Comparison of ENCODE assay signal across 10 cellular contexts in genomic region chrX:93874554-93874953, GRCh38.
DNase-seq lines count a peak whose midpoint lies in the region; ATAC-seq and TF ChIP-seq lines count a peak whose summit lies in the region.
"Had no signal": no experiment of that assay in that cellular context is flagged by ENCODE, and none has a peak within 500 bp of the region (broad histone marks: within the 10 kb centered on the region; RNA-seq: fewer than 3 reads in every experiment).

No MANE protein-coding gene starts in this region.

- ATAC-seq in GM21447 (IDR thresholded peaks at IDR 0.05; ENCODE audit: unreplicated experiment), result no peak
- ATAC-seq in GM19328 (IDR thresholded peaks at IDR 0.05; ENCODE audit: unreplicated experiment), result no peak

- no peak overlapping the region for H2AFZ ChIP-seq in neural progenitor cell (replicated peaks)

- H4K20me1 ChIP-seq in neural progenitor cell (ENCODE audit: low read depth), result no peaks in the 10 kb centered on the region

- no peak overlapping the region for H3K4me2 ChIP-seq in neural progenitor cell

- H3K4me1 ChIP-seq in neural progenitor cell, result no peaks in the 10 kb centered on the region
- H3K4me1 ChIP-seq: spleen had no signal

- H3K9me3 ChIP-seq in neural progenitor cell (ENCODE audit: low read depth), result no peaks in the 10 kb centered on the region

- H3K36me3 Mint-ChIP-seq in neural progenitor cell, result peaks cover 5% of the 10 kb centered on the region
- no peaks in the 10 kb centered on the region for H3K36me3 Mint-ChIP-seq in activated T-helper 2 cell treated with anti-CD3 and anti-CD28 coated beads, Interferon-gamma antibody, Interleukin-2, Interleukin-4, amounts not matched to agents 10 μg/mL and 5 μg/mL and 100 μg/mL, durations not matched to agents 14 hours and 24 hours and 36 hours (ENCODE audit: low read depth)

- no peaks in the 10 kb centered on the region for H3K27me3 ChIP-seq in neural progenitor cell
- H3K27me3 ChIP-seq: spleen had no signal

- H3K36me3 ChIP-seq in neural progenitor cell, result no peaks in the 10 kb centered on the region
- H3K36me3 ChIP-seq: spleen had no signal

- H3K79me2 ChIP-seq in neural progenitor cell (ENCODE audit: low read depth), result no peaks in the 10 kb centered on the region

- no peak overlapping the region for H3K27ac ChIP-seq in neural progenitor cell
- H3K27ac ChIP-seq: spleen had no signal

- H3K4me3 Mint-ChIP-seq in neural progenitor cell, result no peak overlapping the region
- no peak overlapping the region for H3K4me3 Mint-ChIP-seq in activated T-helper 2 cell treated with anti-CD3 and anti-CD28 coated beads, Interferon-gamma antibody, Interleukin-2, Interleukin-4, amounts not matched to agents 10 μg/mL and 5 μg/mL and 100 μg/mL, durations not matched to agents 14 hours and 24 hours and 36 hours (ENCODE audit: low read depth)
- H3K4me3 Mint-ChIP-seq: T-helper 2 cell treated with Interferon-gamma antibody and Interleukin-4, amounts not matched to agents 5 μg/mL and 100 μg/mL, for 36 hours had no signal

- peaks cover 17% of the 10 kb centered on the region for H3K9me3 Mint-ChIP-seq in neural progenitor cell
- peaks cover 9% of the 10 kb centered on the region for H3K9me3 Mint-ChIP-seq in activated T-helper 2 cell treated with anti-CD3 and anti-CD28 coated beads, Interferon-gamma antibody, Interleukin-2, Interleukin-4, amounts not matched to agents 10 μg/mL and 5 μg/mL and 100 μg/mL, durations not matched to agents 14 hours and 24 hours and 36 hours

- no peak for TF ChIP-seq POLR2A in NB4 (IDR thresholded peaks at IDR 0.05; ENCODE audit: extremely low read depth, insufficient read length)

- H3K9ac ChIP-seq in neural progenitor cell, result no peak overlapping the region

- TF ChIP-seq CTCF in GM12864 (IDR thresholded peaks at IDR 0.05; ENCODE audit: low read depth, low read length, missing control alignments) (peak; percentile 27), NB4 (IDR thresholded peaks at IDR 0.05; ENCODE audit: low read depth, low read length) (peak; percentile 35), cardiac fibroblast (IDR thresholded peaks at IDR 0.05; ENCODE audit: low read depth, low read length) (peak; percentile 15), neural progenitor cell (IDR thresholded peaks at IDR 0.05) (peak; percentile 84)

- peaks cover 3% of the 10 kb centered on the region for H3K27me3 Mint-ChIP-seq in neural progenitor cell (ENCODE audit: insufficient read depth, low read depth)
- H3K27me3 Mint-ChIP-seq in activated T-helper 2 cell treated with anti-CD3 and anti-CD28 coated beads, Interferon-gamma antibody, Interleukin-2, Interleukin-4, amounts not matched to agents 10 μg/mL and 5 μg/mL and 100 μg/mL, durations not matched to agents 14 hours and 24 hours and 36 hours (ENCODE audit: low read depth), result no peaks in the 10 kb centered on the region

- H3K4me1 Mint-ChIP-seq in neural progenitor cell, result no peaks in the 10 kb centered on the region
- no peaks in the 10 kb centered on the region for H3K4me1 Mint-ChIP-seq in activated T-helper 2 cell treated with anti-CD3 and anti-CD28 coated beads, Interferon-gamma antibody, Interleukin-2, Interleukin-4, amounts not matched to agents 10 μg/mL and 5 μg/mL and 100 μg/mL, durations not matched to agents 14 hours and 24 hours and 36 hours (ENCODE audit: low read depth)

- intact Hi-C loops in activated T-helper 2 cell treated with anti-CD3 and anti-CD28 coated beads, Interferon-gamma antibody, Interleukin-2, Interleukin-4, amounts not matched to agents 10 μg/mL and 5 μg/mL and 100 μg/mL, durations not matched to agents 14 hours and 24 hours and 36 hours (cut with micrococcal nuclease), result no loop called here

- H3K4me3 ChIP-seq in GM12864 (ENCODE audit: low read depth, low read length) (no peak overlapping the region), NB4 (ENCODE audit: low read depth, low read length) (no peak overlapping the region), cardiac fibroblast (replicated peaks in 1 of 2; ENCODE audit: low read depth in 2 of 2, low read length in 2 of 2) (no peak overlapping the region), neural progenitor cell (no peak overlapping the region)
- H3K4me3 ChIP-seq: spleen had no signal

- H3K27ac Mint-ChIP-seq in neural progenitor cell, result no peak overlapping the region
- no peak overlapping the region for H3K27ac Mint-ChIP-seq in activated T-helper 2 cell treated with anti-CD3 and anti-CD28 coated beads, Interferon-gamma antibody, Interleukin-2, Interleukin-4, amounts not matched to agents 10 μg/mL and 5 μg/mL and 100 μg/mL, durations not matched to agents 14 hours and 24 hours and 36 hours
- H3K27ac Mint-ChIP-seq: T-helper 2 cell treated with Interferon-gamma antibody and Interleukin-4, amounts not matched to agents 5 μg/mL and 100 μg/mL, for 36 hours had no signal

- no peaks in the 10 kb centered on the region for H3F3A ChIP-seq in neural progenitor cell (ENCODE audit: low read depth)

- DNase-seq in GM12864 (ENCODE audit: low read depth) (no peak), NB4 (ENCODE audit: low read depth) (peak; percentile 31), cardiac fibroblast (ENCODE audit: low read depth in 2 of 2) (peak; percentile 2 to 23), neural progenitor cell (ENCODE audit: low spot score) (peak; percentile 77)
- no peak for DNase-seq in stimulated activated CD4-positive, alpha-beta T cell treated with anti-CD3 and anti-CD28 coated beads, Interleukin-1b, Interleukin-23, amount 100 ng/mL, for 48 hours
- DNase-seq in activated T-helper 2 cell treated with anti-CD3 and anti-CD28 coated beads, Interferon-gamma antibody, Interleukin-2, Interleukin-4, amounts not matched to agents 10 μg/mL and 5 μg/mL and 100 μg/mL, durations not matched to agents 14 hours and 24 hours and 36 hours (ENCODE audit: low spot score), result no peak
- DNase-seq: spleen had no signal

Comparison
In these comparisons a context has a peak if more than half of its experiments do, and no peak if none do; other contexts are left out.
1. DNase-seq: peak in NB4 (single experiment), cardiac fibroblast (2 of 2) and neural progenitor cell (single experiment); none in GM12864 (single experiment), stimulated activated CD4-positive, alpha-beta T cell treated with anti-CD3 and anti-CD28 coated beads, Interleukin-1b, Interleukin-23, amount 100 ng/mL, for 48 hours (single experiment) and activated T-helper 2 cell treated with anti-CD3 and anti-CD28 coated beads, Interferon-gamma antibody, Interleukin-2, Interleukin-4, amounts not matched to agents 10 μg/mL and 5 μg/mL and 100 μg/mL, durations not matched to agents 14 hours and 24 hours and 36 hours (single experiment).
2. CTCF ChIP-seq: peak in every context shown above with its lines; median percentile 84 in neural progenitor cell; 35 in NB4; 27 in GM12864; 15 in cardiac fibroblast.